Comparison of ENCODE assay signal across 1 cellular context in genomic region chr10:100141446-100142087, GRCh38.
TF ChIP-seq lines count a peak whose summit lies in the region.

No MANE protein-coding gene starts in this region.

TF ChIP-seq in K562, 482 proteins besides CTCF, POLR2A, EP300 and RAD21 (continued from another document):
- TF ChIP-seq MGA (IDR thresholded peaks at IDR 0.05) = no peak
